ENCODE assay signal across 26 cellular contexts in the genomic region with DNA sequence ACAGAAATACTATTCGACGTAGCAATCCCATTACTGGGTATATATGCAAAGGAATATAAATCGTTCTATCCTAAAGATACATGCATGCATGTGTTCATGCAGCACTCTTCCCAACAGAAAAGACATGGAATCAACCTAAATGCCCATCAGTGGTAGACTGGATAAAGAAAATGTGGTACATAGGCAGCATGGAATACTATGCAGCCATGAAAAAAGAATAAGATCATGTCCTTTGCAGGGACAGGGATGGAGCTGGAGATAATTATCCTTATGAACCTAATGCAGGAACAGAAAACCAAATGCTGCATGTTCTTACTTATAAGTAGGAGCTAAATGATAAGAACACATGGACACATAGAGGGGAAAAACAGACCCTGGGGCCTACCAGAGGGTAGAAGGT.
"Had no signal": no experiment of that assay in that cellular context is flagged by ENCODE, and none has a peak within 500 bp of the region (broad histone marks: within the 10 kb centered on the region; RNA-seq: fewer than 3 reads in every experiment).

No MANE protein-coding gene starts in this region.

- H3K27me3 ChIP-seq: MG63, SJCRH30 had no signal

- H3K27ac Mint-ChIP-seq: T-helper 17 cell had no signal

- H3K9me3 ChIP-seq: MG63, SJCRH30 had no signal

- H3K4me3 ChIP-seq: MG63, SJCRH30 had no signal

- FAIRE-seq: HepG2 had no signal

- H3K27me3 Mint-ChIP-seq: T-helper 17 cell had no signal

- H3K27ac ChIP-seq: SJCRH30 had no signal

- H3K4me1 ChIP-seq: SJCRH30 had no signal

- ATAC-seq: Panc1, PC-3, Right ventricle myocardium inferior, SK-N-SH treated with all-trans-retinoic acid at 6 μM for 48 hours, T-helper 17 cell had no signal

- DNase-seq: IMR-90; KBM-7; MG63; NCI-H1092; NCI-H1105 treated with DMSO at 0.1 percent for 48 hours; NCI-H1417 treated with DMSO at 0.1 percent for 48 hours; NCI-H146; NCI-H1694 treated with DMSO at 0.1 percent for 48 hours; NCI-H2029; NCI-H2081 treated with DMSO at 0.1 percent for 48 hours; NCI-H2171; NCI-H226; NCI-H446; NCI-H510A; NCI-H524 treated with DMSO at 0.1 percent for 48 hours; NCI-H774; NK-92 treated with Interleukin-12 subunit alpha and Interleukin-12 subunit beta, amount 100 ng/mL, for 24 hours; PC-3; SHP77 treated with DMSO at 0.1 percent for 48 hours; SJCRH30; T-helper 1 cell; T-helper 17 cell had no signal

- H3K36me3 ChIP-seq: MG63 had no signal
